ENCODE assay signal across 9 cellular contexts in genomic region chr10:60611291-60611747, GRCh38.
DNase-seq lines count a peak whose midpoint lies in the region; ATAC-seq, FAIRE-seq and TF ChIP-seq lines count a peak whose summit lies in the region.
"Had no signal": no experiment of that assay in that cellular context is flagged by ENCODE, and none has a peak within 500 bp of the region (broad histone marks: within the 10 kb centered on the region; RNA-seq: fewer than 3 reads in every experiment).

No MANE protein-coding gene starts in this region.

- no peak overlapping the region for H3K9ac ChIP-seq in mesendoderm (ENCODE audit: low read length)

- no peak overlapping the region for H2BK5ac ChIP-seq in mesendoderm (ENCODE audit: low read length)

- H3K79me2 ChIP-seq in mesendoderm (ENCODE audit: control insufficient read depth, insufficient read depth, low read length) = no peaks in the 10 kb centered on the region

- H3K4me2 ChIP-seq in mesendoderm (ENCODE audit: low read length) = no peak overlapping the region

- no peak overlapping the region for H3K18ac ChIP-seq in mesendoderm (ENCODE audit: low read length)

- DNase-seq in AG08395 (ENCODE audit: low spot score) (peak; percentile 71), HTR-8/SVneo (ENCODE audit: insufficient read length, low spot score) (peak; percentile 36), astrocyte of the hippocampus (ENCODE audit: low read depth, low spot score) (peak; percentile 74), mesendoderm (peak; percentile 46), DMS153 (lab: John Stamatoyannopoulos, UW) (no peak), lower leg skin (ENCODE audit: low spot score in 2 of 2) (no peak), left lobe of liver (ENCODE audit: low spot score) (no peak)
- DNase-seq: NCI-H1092 treated with DMSO at 0.1 percent for 48 hours had no signal

- no peaks in the 10 kb centered on the region for H3K36me3 ChIP-seq in mesendoderm (ENCODE audit: control insufficient read depth, insufficient read depth, low read length)

- H2BK120ac ChIP-seq in mesendoderm (ENCODE audit: low read depth, low read length) = no peak overlapping the region

- H2AK5ac ChIP-seq in mesendoderm (ENCODE audit: low read length) = no peak overlapping the region

- no CpG with 5 or more reads among the region's 5 CpGs for WGBS in mesendoderm (ENCODE audit: extremely low coverage, insufficient coverage, low lambda C conversion rate)
- WGBS in lower leg skin, 2 donors = 78 to 83% methylated on average over 5 of the region's 5 CpGs

- no peak overlapping the region for H3K4me3 ChIP-seq in mesendoderm (ENCODE audit: low read length)
- H3K4me3 ChIP-seq in lower leg skin (ENCODE audit: low read depth, poor library complexity, severe bottlenecking) = no peak overlapping the region

- H3K56ac ChIP-seq in mesendoderm (ENCODE audit: low read length) = no peak overlapping the region

- H3K23ac ChIP-seq in mesendoderm (ENCODE audit: low read length) = no peak overlapping the region

- ATAC-seq in left lobe of liver (no peak), HG02938 (IDR thresholded peaks at IDR 0.05; ENCODE audit: unreplicated experiment) (no peak)

- no peak for TF ChIP-seq CTCF in lower leg skin (IDR thresholded peaks at IDR 0.05)

- no peak for TF ChIP-seq POLR2A in lower leg skin (IDR thresholded peaks at IDR 0.05)

- intact Hi-C loops in lower leg skin (cut with DNase I; ENCODE audit: low total_unique reads) = no loop called here

- H2BK15ac ChIP-seq in mesendoderm (replicated peaks; ENCODE audit: low read depth) = no peak overlapping the region

- no peaks in the 10 kb centered on the region for H3K4me1 ChIP-seq in mesendoderm (ENCODE audit: control insufficient read depth, low read depth, low read length)

- no peak overlapping the region for H3K4ac ChIP-seq in mesendoderm (ENCODE audit: low read depth, low read length)

- no peak overlapping the region for H4K8ac ChIP-seq in mesendoderm (ENCODE audit: low read depth, low read length)

- no peaks in the 10 kb centered on the region for H3K27me3 ChIP-seq in mesendoderm (ENCODE audit: insufficient read depth, low read length, poor library complexity)

- no peaks in the 10 kb centered on the region for H3K79me1 ChIP-seq in mesendoderm (ENCODE audit: low read length)

- H4K5ac ChIP-seq in mesendoderm (ENCODE audit: low read length) = no peak overlapping the region

- no peak overlapping the region for H3K27ac ChIP-seq in mesendoderm (ENCODE audit: low read depth, low read length)

- peak; percentile 23 for FAIRE-seq in HTR-8/SVneo (lab: Jason Lieb, UNC)

Comparison
In these comparisons a context has a peak if more than half of its experiments do, and no peak if none do; other contexts are left out.
1. DNase-seq: peak in AG08395 (single experiment), HTR-8/SVneo (single experiment), astrocyte of the hippocampus (single experiment) and mesendoderm (single experiment); none in DMS153 (single experiment), lower leg skin (0 of 2) and left lobe of liver (single experiment).